ENCODE assay signal across 9 cellular contexts in genomic region chr19:11577451-11578341, GRCh38. TPM values are rescaled to one million over a fixed set of nuclear protein-coding genes. Genes with fewer than 3 reads are reported as not detected.
DNase-seq lines count a peak whose midpoint lies in the region; ATAC-seq and TF ChIP-seq lines count a peak whose summit lies in the region.
"Had no signal": no experiment of that assay in that cellular context is flagged by ENCODE, and none has a peak within 500 bp of the region (broad histone marks: within the 10 kb centered on the region; RNA-seq: fewer than 3 reads in every experiment).

Gene ACP5, minus strand, starts transcription at chr19:11577645. Its CDS starts 328 bp downstream, at chr19:11577317.

- intact Hi-C loops in heart left ventricle (cut with DNase I): no loop called here
- intact Hi-C loops in Right ventricle myocardium inferior (cut with DNase I): no loop called here
- intact Hi-C loops in vagina (cut with DNase I): no loop called here

- TF ChIP-seq CTCF in heart left ventricle (IDR thresholded peaks at IDR 0.05) (no peak), vagina (IDR thresholded peaks at IDR 0.05) (no peak)

- H3K36me3 ChIP-seq in heart left ventricle: no peaks in the 10 kb centered on the region
- no peaks in the 10 kb centered on the region for H3K36me3 ChIP-seq in effector memory CD4-positive, alpha-beta T cell (ENCODE audit: control insufficient read depth, insufficient read depth, low read length)
- no peaks in the 10 kb centered on the region for H3K36me3 ChIP-seq in vagina

- H3K27ac ChIP-seq in heart left ventricle: peak within 1 kb of the TSS in 1 of 12 donors; percentile 87
- H3K27ac ChIP-seq in effector memory CD4-positive, alpha-beta T cell (ENCODE audit: insufficient read depth, low read length, poor library complexity, severe bottlenecking): peak within 1 kb of the TSS; percentile 11
- peak within 1 kb of the TSS; percentile 55 for H3K27ac ChIP-seq in vagina

- TF ChIP-seq POLR2A in heart left ventricle (IDR thresholded peaks at IDR 0.05): no peak
- no peak for TF ChIP-seq POLR2A in vagina (IDR thresholded peaks at IDR 0.05)

- H3K4me1 ChIP-seq in heart left ventricle: peaks cover 0 to 60% (median 8%) of the 10 kb centered on the region in 12 donors
- H3K4me1 ChIP-seq in effector memory CD4-positive, alpha-beta T cell (ENCODE audit: control insufficient read depth, insufficient read depth, low read length, poor library complexity, severe bottlenecking): peaks cover 20% of the 10 kb centered on the region
- peaks cover 59% of the 10 kb centered on the region for H3K4me1 ChIP-seq in mononuclear cell (ENCODE audit: insufficient read depth, low read length)
- peaks cover 41% of the 10 kb centered on the region for H3K4me1 ChIP-seq in vagina

- H3K27me3 ChIP-seq in heart left ventricle: peaks cover 0 to 22% (median 7%) of the 10 kb centered on the region in 9 donors
- H3K27me3 ChIP-seq in effector memory CD4-positive, alpha-beta T cell (replicated peaks; ENCODE audit: control insufficient read depth, insufficient read depth, low read length, poor library complexity, severe bottlenecking): no peaks in the 10 kb centered on the region
- no peaks in the 10 kb centered on the region for H3K27me3 ChIP-seq in mononuclear cell (ENCODE audit: insufficient read depth, low read length)
- no peaks in the 10 kb centered on the region for H3K27me3 ChIP-seq in vagina

- H3K4me3 ChIP-seq in heart left ventricle: peak within 1 kb of the TSS; percentile 5 to 59 (median 34)
- H3K4me3 ChIP-seq in effector memory CD4-positive, alpha-beta T cell (ENCODE audit: insufficient read depth, low read depth, low read length, poor library complexity, severe bottlenecking): peak within 1 kb of the TSS; percentile 68
- H3K4me3 ChIP-seq in mononuclear cell (ENCODE audit: low read length): peak within 1 kb of the TSS; percentile 41
- peak within 1 kb of the TSS; percentile 43 to 45 for H3K4me3 ChIP-seq in vagina

- H3K9me3 ChIP-seq in heart left ventricle (no peaks in the 10 kb centered on the region), mononuclear cell (ENCODE audit: low read depth, low read length) (no peaks in the 10 kb centered on the region), vagina (no peaks in the 10 kb centered on the region)
- H3K9me3 ChIP-seq in effector memory CD4-positive, alpha-beta T cell (ENCODE audit: control insufficient read depth, low read length): no peaks in the 10 kb centered on the region

- ATAC-seq in heart left ventricle (peak; percentile 23 to 48 (median 36)), Right ventricle myocardium inferior (no peak)

- DNase-seq in heart left ventricle (peak in 1 of 5 donors; percentile 47), Right ventricle myocardium inferior (ENCODE audit: missing footprints) (no peak), vagina (ENCODE audit: extremely low spot score in 2 of 2) (no peak), nucleus accumbens (lab: John Stamatoyannopoulos, UW) (no peak), DMS153 (lab: John Stamatoyannopoulos, UW) (no peak), NCI-H446 (lab: John Stamatoyannopoulos, UW) (no peak)
- no peak for DNase-seq in effector memory CD4-positive, alpha-beta T cell
- DNase-seq: DMS 273 treated with DMSO at 0.1 percent for 48 hours had no signal

- 61 to 75% (median 69%) methylated on average over 10 to 22 of the region's 22 CpGs for WGBS in heart left ventricle, 4 donors

RNA-seq across cellular contexts. Expression of gene ACP5, which starts in this region (rescaled TPM):
- 10 to 100 TPM in 2 of 9 donors, 1 to 10 TPM in 6, under 1 TPM in 1; 0.56 to 54.1 (median 3.3) TPM for total RNA-seq in heart left ventricle
- 1 to 10 TPM; 1.6 to 1.9 TPM for polyA plus RNA-seq in heart left ventricle
- 2.3 TPM for total RNA-seq in Right ventricle myocardium inferior
- 17.5 TPM for total RNA-seq in mononuclear cell
- total RNA-seq in vagina: 6.1 TPM
